ENCODE assay signal across 34 cellular contexts in genomic region chr2:139034064-139034463, GRCh38.
"Had no signal": no experiment of that assay in that cellular context is flagged by ENCODE, and none has a peak within 500 bp of the region (broad histone marks: within the 10 kb centered on the region; RNA-seq: fewer than 3 reads in every experiment).

No MANE protein-coding gene starts in this region.

- H3K27me3 Mint-ChIP-seq: activated B cell treated with CpG ODN at 0.5 μM for 24 hours; activated CD4-positive, alpha-beta memory T cell treated with anti-CD3 and anti-CD28 coated beads for 36 hours; activated CD4-positive, alpha-beta memory T cell treated with anti-CD3 and anti-CD28 coated beads, Interleukin-2, amount 10 ng/mL, durations not matched to agents 7 days and 5 days; activated CD4-positive, alpha-beta T cell treated with anti-CD3 and anti-CD28 coated beads for 36 hours; activated CD4-positive, alpha-beta T cell treated with anti-CD3 and anti-CD28 coated beads, Interleukin-2, amount 10 ng/mL, durations not matched to agents 24 days and 14 days; activated CD4-positive, alpha-beta T cell treated with anti-CD3 and anti-CD28 coated beads, Interleukin-2, amount 10 ng/mL, durations not matched to agents 7 days and 5 days; activated CD8-positive, alpha-beta memory T cell treated with anti-CD3 and anti-CD28 coated beads, Interleukin-2, amount 10 ng/mL, durations not matched to agents 7 days and 5 days; activated CD8-positive, alpha-beta T cell treated with anti-CD3 and anti-CD28 coated beads for 36 hours; T-cell; T-helper 17 cell had no signal

- H3K36me3 ChIP-seq: WERI-Rb-1 had no signal

- H3K4me3 Mint-ChIP-seq: activated B cell treated with CpG ODN at 0.5 μM for 24 hours; activated CD4-positive, alpha-beta memory T cell treated with anti-CD3 and anti-CD28 coated beads for 36 hours; activated CD4-positive, alpha-beta memory T cell treated with anti-CD3 and anti-CD28 coated beads, Interleukin-2, amount 10 ng/mL, durations not matched to agents 7 days and 5 days; activated CD4-positive, alpha-beta T cell treated with anti-CD3 and anti-CD28 coated beads for 36 hours; activated CD4-positive, alpha-beta T cell treated with anti-CD3 and anti-CD28 coated beads, Interleukin-2, amount 10 ng/mL, durations not matched to agents 24 days and 14 days; activated CD4-positive, alpha-beta T cell treated with anti-CD3 and anti-CD28 coated beads, Interleukin-2, amount 10 ng/mL, durations not matched to agents 7 days and 5 days; activated CD8-positive, alpha-beta memory T cell treated with anti-CD3 and anti-CD28 coated beads, Interleukin-2, amount 10 ng/mL, durations not matched to agents 7 days and 5 days; activated CD8-positive, alpha-beta T cell treated with anti-CD3 and anti-CD28 coated beads for 36 hours; activated CD8-positive, alpha-beta T cell treated with anti-CD3 and anti-CD28 coated beads, Interleukin-2, amount 10 ng/mL, durations not matched to agents 7 days and 5 days; T-cell; T-helper 1 cell treated with Interleukin-12 subunit alpha and Interleukin-12 subunit beta and Interleukin-4 antibody, amounts not matched to agents 30 μg/mL and 1 μg/mL, for 36 hours; T-helper 17 cell; T-helper 2 cell treated with Interferon-gamma antibody and Interleukin-4, amounts not matched to agents 5 μg/mL and 100 μg/mL, for 36 hours; WTC11 had no signal

- H3K27ac ChIP-seq: VCaP, WERI-Rb-1 had no signal

- H3K27ac Mint-ChIP-seq: activated B cell treated with CpG ODN at 0.5 μM for 24 hours; activated CD4-positive, alpha-beta memory T cell treated with anti-CD3 and anti-CD28 coated beads for 36 hours; activated CD4-positive, alpha-beta memory T cell treated with anti-CD3 and anti-CD28 coated beads, Interleukin-2, amount 10 ng/mL, durations not matched to agents 7 days and 5 days; activated CD4-positive, alpha-beta T cell treated with anti-CD3 and anti-CD28 coated beads for 36 hours; activated CD4-positive, alpha-beta T cell treated with anti-CD3 and anti-CD28 coated beads, Interleukin-2, amount 10 ng/mL, durations not matched to agents 24 days and 14 days; activated CD4-positive, alpha-beta T cell treated with anti-CD3 and anti-CD28 coated beads, Interleukin-2, amount 10 ng/mL, durations not matched to agents 7 days and 5 days; activated CD8-positive, alpha-beta memory T cell treated with anti-CD3 and anti-CD28 coated beads, Interleukin-2, amount 10 ng/mL, durations not matched to agents 7 days and 5 days; activated CD8-positive, alpha-beta T cell treated with anti-CD3 and anti-CD28 coated beads for 36 hours; activated CD8-positive, alpha-beta T cell treated with anti-CD3 and anti-CD28 coated beads, Interleukin-2, amount 10 ng/mL, durations not matched to agents 7 days and 5 days; T-cell; T-helper 1 cell treated with Interleukin-12 subunit alpha and Interleukin-12 subunit beta and Interleukin-4 antibody, amounts not matched to agents 30 μg/mL and 1 μg/mL, for 36 hours; T-helper 17 cell; T-helper 2 cell treated with Interferon-gamma antibody and Interleukin-4, amounts not matched to agents 5 μg/mL and 100 μg/mL, for 36 hours; WTC11 had no signal

- H3K4me1 Mint-ChIP-seq: activated B cell treated with CpG ODN at 0.5 μM for 24 hours; activated CD4-positive, alpha-beta memory T cell treated with anti-CD3 and anti-CD28 coated beads, Interleukin-2, amount 10 ng/mL, durations not matched to agents 7 days and 5 days; activated CD4-positive, alpha-beta T cell treated with anti-CD3 and anti-CD28 coated beads for 36 hours; activated CD4-positive, alpha-beta T cell treated with anti-CD3 and anti-CD28 coated beads, Interleukin-2, amount 10 ng/mL, durations not matched to agents 24 days and 14 days; activated CD4-positive, alpha-beta T cell treated with anti-CD3 and anti-CD28 coated beads, Interleukin-2, amount 10 ng/mL, durations not matched to agents 7 days and 5 days; activated CD8-positive, alpha-beta memory T cell treated with anti-CD3 and anti-CD28 coated beads, Interleukin-2, amount 10 ng/mL, durations not matched to agents 7 days and 5 days; T-cell; T-helper 17 cell had no signal

- ATAC-seq: activated CD4-positive, alpha-beta T cell treated with anti-CD3 and anti-CD28 coated beads for 36 hours; activated CD4-positive, CD25-positive, alpha-beta regulatory T cell treated with anti-CD3 and anti-CD28 coated beads, Interleukin-2, amount 50 U/mL, for 24 hours; activated CD8-positive, alpha-beta memory T cell treated with anti-CD3 and anti-CD28 coated beads, Interleukin-2, amount 10 ng/mL, durations not matched to agents 7 days and 5 days; activated CD8-positive, alpha-beta T cell treated with anti-CD3 and anti-CD28 coated beads for 36 hours; activated CD8-positive, alpha-beta T cell treated with anti-CD3 and anti-CD28 coated beads, Interleukin-2, amount 10 ng/mL, durations not matched to agents 7 days and 5 days; T-cell; T-helper 17 cell; WTC11 had no signal

- FAIRE-seq: TTC549 had no signal

- DNase-seq: activated B cell treated with CpG ODN at 0.5 μM for 24 hours; activated CD4-positive, alpha-beta memory T cell treated with anti-CD3 and anti-CD28 coated beads for 36 hours; activated CD4-positive, alpha-beta memory T cell treated with anti-CD3 and anti-CD28 coated beads, Interleukin-2, amount 10 ng/mL, durations not matched to agents 7 days and 5 days; activated CD4-positive, alpha-beta T cell treated with anti-CD3 and anti-CD28 coated beads for 1 hour; activated CD4-positive, alpha-beta T cell treated with anti-CD3 and anti-CD28 coated beads for 36 hours; activated CD4-positive, alpha-beta T cell treated with anti-CD3 and anti-CD28 coated beads for 4 hours; activated CD4-positive, alpha-beta T cell treated with anti-CD3 and anti-CD28 coated beads for 48 hours; activated CD4-positive, alpha-beta T cell treated with anti-CD3 and anti-CD28 coated beads, Interleukin-2, amount 10 ng/mL, durations not matched to agents 24 days and 14 days; activated CD4-positive, alpha-beta T cell treated with anti-CD3 and anti-CD28 coated beads, Interleukin-2, amount 10 ng/mL, durations not matched to agents 7 days and 5 days; activated CD4-positive, alpha-beta T cell treated with anti-CD3 and anti-CD28 coated beads, Interleukin-2, amount 50 U/mL, for 1 hour; activated CD4-positive, alpha-beta T cell treated with anti-CD3 and anti-CD28 coated beads, Interleukin-2, amount 50 U/mL, for 4 hours; activated CD4-positive, alpha-beta T cell treated with anti-CD3 and anti-CD28 coated beads, Interleukin-2, amount 50 U/mL, for 48 hours; activated CD4-positive, CD25-positive, alpha-beta regulatory T cell; activated CD4-positive, CD25-positive, alpha-beta regulatory T cell treated with anti-CD3 and anti-CD28 coated beads, Interleukin-2, amount 50 U/mL, for 72 hours; activated CD8-positive, alpha-beta memory T cell treated with anti-CD3 and anti-CD28 coated beads for 24 hours; activated CD8-positive, alpha-beta memory T cell treated with anti-CD3 and anti-CD28 coated beads, Interleukin-2, amount 10 ng/mL, durations not matched to agents 7 days and 5 days; activated CD8-positive, alpha-beta memory T cell treated with anti-CD3 and anti-CD28 coated beads, Interleukin-2, amount 50 U/mL, for 4 hours; activated CD8-positive, alpha-beta memory T cell treated with anti-CD3 and anti-CD28 coated beads, Interleukin-2, amount 50 U/mL, for 48 hours; activated CD8-positive, alpha-beta T cell treated with anti-CD3 and anti-CD28 coated beads for 36 hours; activated CD8-positive, alpha-beta T cell treated with anti-CD3 and anti-CD28 coated beads, Interleukin-2, amount 10 ng/mL, durations not matched to agents 7 days and 5 days; activated T-cell treated with anti-CD3 and anti-CD28 coated beads for 4 hours; T-cell; T-helper 1 cell; T-helper 17 cell; T-helper 2 cell; T-helper 9 cell; T1000; WERI-Rb-1 had no signal

- H3K9me3 Mint-ChIP-seq: activated CD4-positive, alpha-beta memory T cell treated with anti-CD3 and anti-CD28 coated beads for 36 hours; activated CD4-positive, alpha-beta T cell treated with anti-CD3 and anti-CD28 coated beads, Interleukin-2, amount 10 ng/mL, durations not matched to agents 24 days and 14 days; activated CD4-positive, alpha-beta T cell treated with anti-CD3 and anti-CD28 coated beads, Interleukin-2, amount 10 ng/mL, durations not matched to agents 7 days and 5 days; T-helper 1 cell treated with Interleukin-12 subunit alpha and Interleukin-12 subunit beta and Interleukin-4 antibody, amounts not matched to agents 30 μg/mL and 1 μg/mL, for 36 hours; WTC11 had no signal

- H3K36me3 Mint-ChIP-seq: activated CD4-positive, alpha-beta memory T cell treated with anti-CD3 and anti-CD28 coated beads for 36 hours; activated CD8-positive, alpha-beta memory T cell treated with anti-CD3 and anti-CD28 coated beads, Interleukin-2, amount 10 ng/mL, durations not matched to agents 7 days and 5 days; T-cell; WTC11 had no signal
